ENCODE assay signal across 34 cellular contexts in genomic region chrX:86421771-86422170, GRCh38.
"Had no signal": no experiment of that assay in that cellular context is flagged by ENCODE, and none has a peak within 500 bp of the region (broad histone marks: within the 10 kb centered on the region; RNA-seq: fewer than 3 reads in every experiment).

No MANE protein-coding gene starts in this region.

- H3K9ac ChIP-seq: KMS-11 had no signal

- DNase-seq: Karpas-422, Kasumi-1, KG1, MG63, MM.1S, MV-4-11, NCI-H1048, NCI-H1092, NCI-H1092 treated with DMSO at 0.1 percent for 48 hours, NCI-H1105, NCI-H1105 treated with DMSO at 0.1 percent for 48 hours, NCI-H1417, NCI-H1417 treated with DMSO at 0.1 percent for 48 hours, NCI-H1436, NCI-H1436 treated with DMSO at 0.1 percent for 48 hours, NCI-H146, NCI-H1694, NCI-H1694 treated with DMSO at 0.1 percent for 48 hours, NCI-H187, NCI-H187 treated with DMSO at 0.1 percent for 48 hours, NCI-H1930, NCI-H2029, NCI-H2029 treated with DMSO at 0.1 percent for 48 hours, NCI-H2081, NCI-H2081 treated with DMSO at 0.1 percent for 48 hours, NCI-H2107, NCI-H2171, NCI-H2171 treated with DMSO at 0.1 percent for 48 hours, NCI-H2227 treated with DMSO at 0.1 percent for 48 hours, NCI-H226, NCI-H345, NCI-H446, NCI-H446 treated with DMSO at 0.1 percent for 48 hours had no signal

- H3K27me3 ChIP-seq: MG63 had no signal

- H3K4me2 ChIP-seq: KMS-11 had no signal

- H3K9me3 ChIP-seq: MG63 had no signal

- H3K36me3 ChIP-seq: MG63 had no signal

- H3K27ac ChIP-seq: KMS-11 had no signal

- H3K4me3 ChIP-seq: MG63 had no signal
